2 cellular contexts compared by ENCODE assay signal in the genomic region with DNA sequence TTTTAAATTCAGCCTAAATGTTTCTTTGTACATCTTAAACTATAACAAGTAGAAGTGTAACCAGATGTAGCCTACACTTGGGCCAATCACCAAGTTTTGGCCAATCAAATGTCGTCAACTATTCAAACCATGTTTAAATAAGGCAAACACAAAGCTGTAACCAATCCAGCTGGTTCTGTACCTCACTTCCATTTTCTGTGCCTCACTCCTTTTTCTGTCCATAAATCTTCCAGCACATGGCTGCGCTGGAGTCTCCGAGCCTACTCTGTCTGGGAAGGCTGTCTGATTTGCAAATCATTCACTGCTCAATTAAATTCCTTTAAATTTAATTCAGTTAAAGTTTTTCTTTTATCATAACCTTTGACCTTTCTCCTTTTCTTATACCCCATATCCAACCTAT.
TF ChIP-seq lines count a peak whose summit lies in the region.

No MANE protein-coding gene starts in this region.

TF ChIP-seq in GM23338, 12 proteins besides CTCF, POLR2A, EP300 and RAD21 (continued from another document and continues in another):
- TF ChIP-seq, protein P1, sequence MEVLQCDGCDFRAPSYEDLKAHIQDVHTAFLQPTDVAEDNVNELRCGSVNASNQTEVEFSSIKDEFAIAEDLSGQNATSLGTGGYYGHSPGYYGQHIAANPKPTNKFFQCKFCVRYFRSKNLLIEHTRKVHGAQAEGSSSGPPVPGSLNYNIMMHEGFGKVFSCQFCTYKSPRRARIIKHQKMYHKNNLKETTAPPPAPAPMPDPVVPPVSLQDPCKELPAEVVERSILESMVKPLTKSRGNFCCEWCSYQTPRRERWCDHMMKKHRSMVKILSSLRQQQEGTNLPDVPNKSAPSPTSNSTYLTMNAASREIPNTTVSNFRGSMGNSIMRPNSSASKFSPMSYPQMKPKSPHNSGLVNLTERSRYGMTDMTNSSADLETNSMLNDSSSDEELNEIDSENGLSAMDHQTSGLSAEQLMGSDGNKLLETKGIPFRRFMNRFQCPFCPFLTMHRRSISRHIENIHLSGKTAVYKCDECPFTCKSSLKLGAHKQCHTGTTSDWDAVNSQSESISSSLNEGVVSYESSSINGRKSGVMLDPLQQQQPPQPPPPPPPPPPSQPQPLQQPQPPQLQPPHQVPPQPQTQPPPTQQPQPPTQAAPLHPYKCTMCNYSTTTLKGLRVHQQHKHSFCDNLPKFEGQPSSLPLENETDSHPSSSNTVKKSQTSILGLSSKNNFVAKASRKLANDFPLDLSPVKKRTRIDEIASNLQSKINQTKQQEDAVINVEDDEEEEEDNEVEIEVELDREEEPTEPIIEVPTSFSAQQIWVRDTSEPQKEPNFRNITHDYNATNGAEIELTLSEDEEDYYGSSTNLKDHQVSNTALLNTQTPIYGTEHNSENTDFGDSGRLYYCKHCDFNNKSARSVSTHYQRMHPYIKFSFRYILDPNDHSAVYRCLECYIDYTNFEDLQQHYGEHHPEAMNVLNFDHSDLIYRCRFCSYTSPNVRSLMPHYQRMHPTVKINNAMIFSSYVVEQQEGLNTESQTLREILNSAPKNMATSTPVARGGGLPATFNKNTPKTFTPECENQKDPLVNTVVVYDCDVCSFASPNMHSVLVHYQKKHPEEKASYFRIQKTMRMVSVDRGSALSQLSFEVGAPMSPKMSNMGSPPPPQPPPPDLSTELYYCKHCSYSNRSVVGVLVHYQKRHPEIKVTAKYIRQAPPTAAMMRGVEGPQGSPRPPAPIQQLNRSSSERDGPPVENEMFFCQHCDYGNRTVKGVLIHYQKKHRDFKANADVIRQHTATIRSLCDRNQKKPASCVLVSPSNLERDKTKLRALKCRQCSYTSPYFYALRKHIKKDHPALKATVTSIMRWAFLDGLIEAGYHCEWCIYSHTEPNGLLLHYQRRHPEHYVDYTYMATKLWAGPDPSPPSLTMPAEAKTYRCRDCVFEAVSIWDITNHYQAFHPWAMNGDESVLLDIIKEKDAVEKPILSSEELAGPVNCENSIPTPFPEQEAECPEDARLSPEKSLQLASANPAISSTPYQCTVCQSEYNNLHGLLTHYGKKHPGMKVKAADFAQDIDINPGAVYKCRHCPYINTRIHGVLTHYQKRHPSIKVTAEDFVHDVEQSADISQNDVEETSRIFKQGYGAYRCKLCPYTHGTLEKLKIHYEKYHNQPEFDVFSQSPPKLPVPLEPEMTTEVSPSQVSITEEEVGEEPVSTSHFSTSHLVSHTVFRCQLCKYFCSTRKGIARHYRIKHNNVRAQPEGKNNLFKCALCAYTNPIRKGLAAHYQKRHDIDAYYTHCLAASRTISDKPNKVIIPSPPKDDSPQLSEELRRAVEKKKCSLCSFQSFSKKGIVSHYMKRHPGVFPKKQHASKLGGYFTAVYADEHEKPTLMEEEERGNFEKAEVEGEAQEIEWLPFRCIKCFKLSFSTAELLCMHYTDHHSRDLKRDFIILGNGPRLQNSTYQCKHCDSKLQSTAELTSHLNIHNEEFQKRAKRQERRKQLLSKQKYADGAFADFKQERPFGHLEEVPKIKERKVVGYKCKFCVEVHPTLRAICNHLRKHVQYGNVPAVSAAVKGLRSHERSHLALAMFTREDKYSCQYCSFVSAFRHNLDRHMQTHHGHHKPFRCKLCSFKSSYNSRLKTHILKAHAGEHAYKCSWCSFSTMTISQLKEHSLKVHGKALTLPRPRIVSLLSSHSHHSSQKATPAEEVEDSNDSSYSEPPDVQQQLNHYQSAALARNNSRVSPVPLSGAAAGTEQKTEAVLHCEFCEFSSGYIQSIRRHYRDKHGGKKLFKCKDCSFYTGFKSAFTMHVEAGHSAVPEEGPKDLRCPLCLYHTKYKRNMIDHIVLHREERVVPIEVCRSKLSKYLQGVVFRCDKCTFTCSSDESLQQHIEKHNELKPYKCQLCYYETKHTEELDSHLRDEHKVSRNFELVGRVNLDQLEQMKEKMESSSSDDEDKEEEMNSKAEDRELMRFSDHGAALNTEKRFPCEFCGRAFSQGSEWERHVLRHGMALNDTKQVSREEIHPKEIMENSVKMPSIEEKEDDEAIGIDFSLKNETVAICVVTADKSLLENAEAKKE (CRISPR knock-in tag; IDR thresholded peaks at IDR 0.05), result no peak
- TF ChIP-seq EZH2 (IDR thresholded peaks at IDR 0.05; ENCODE audit: low read depth, unreplicated experiment) (no peak), STAT1 (IDR thresholded peaks at IDR 0.05; ENCODE audit: unreplicated experiment) (no peak), POLR2AphosphoS5 (IDR thresholded peaks at IDR 0.05; ENCODE audit: low read depth) (no peak), NANOG (IDR thresholded peaks at IDR 0.05; ENCODE audit: borderline replicate concordance) (no peak), ZNF114 (CRISPR knock-in tag; IDR thresholded peaks at IDR 0.05) (no peak), CREB1 (CRISPR knock-in tag; IDR thresholded peaks at IDR 0.05; ENCODE audit: low read depth) (no peak), ZNF331 (CRISPR knock-in tag; IDR thresholded peaks at IDR 0.05; ENCODE audit: low read depth) (no peak)
- TF ChIP-seq, protein P2, sequence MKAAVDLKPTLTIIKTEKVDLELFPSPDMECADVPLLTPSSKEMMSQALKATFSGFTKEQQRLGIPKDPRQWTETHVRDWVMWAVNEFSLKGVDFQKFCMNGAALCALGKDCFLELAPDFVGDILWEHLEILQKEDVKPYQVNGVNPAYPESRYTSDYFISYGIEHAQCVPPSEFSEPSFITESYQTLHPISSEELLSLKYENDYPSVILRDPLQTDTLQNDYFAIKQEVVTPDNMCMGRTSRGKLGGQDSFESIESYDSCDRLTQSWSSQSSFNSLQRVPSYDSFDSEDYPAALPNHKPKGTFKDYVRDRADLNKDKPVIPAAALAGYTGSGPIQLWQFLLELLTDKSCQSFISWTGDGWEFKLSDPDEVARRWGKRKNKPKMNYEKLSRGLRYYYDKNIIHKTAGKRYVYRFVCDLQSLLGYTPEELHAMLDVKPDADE (IDR thresholded peaks at IDR 0.05), result no peak
- TF ChIP-seq, protein P3, sequence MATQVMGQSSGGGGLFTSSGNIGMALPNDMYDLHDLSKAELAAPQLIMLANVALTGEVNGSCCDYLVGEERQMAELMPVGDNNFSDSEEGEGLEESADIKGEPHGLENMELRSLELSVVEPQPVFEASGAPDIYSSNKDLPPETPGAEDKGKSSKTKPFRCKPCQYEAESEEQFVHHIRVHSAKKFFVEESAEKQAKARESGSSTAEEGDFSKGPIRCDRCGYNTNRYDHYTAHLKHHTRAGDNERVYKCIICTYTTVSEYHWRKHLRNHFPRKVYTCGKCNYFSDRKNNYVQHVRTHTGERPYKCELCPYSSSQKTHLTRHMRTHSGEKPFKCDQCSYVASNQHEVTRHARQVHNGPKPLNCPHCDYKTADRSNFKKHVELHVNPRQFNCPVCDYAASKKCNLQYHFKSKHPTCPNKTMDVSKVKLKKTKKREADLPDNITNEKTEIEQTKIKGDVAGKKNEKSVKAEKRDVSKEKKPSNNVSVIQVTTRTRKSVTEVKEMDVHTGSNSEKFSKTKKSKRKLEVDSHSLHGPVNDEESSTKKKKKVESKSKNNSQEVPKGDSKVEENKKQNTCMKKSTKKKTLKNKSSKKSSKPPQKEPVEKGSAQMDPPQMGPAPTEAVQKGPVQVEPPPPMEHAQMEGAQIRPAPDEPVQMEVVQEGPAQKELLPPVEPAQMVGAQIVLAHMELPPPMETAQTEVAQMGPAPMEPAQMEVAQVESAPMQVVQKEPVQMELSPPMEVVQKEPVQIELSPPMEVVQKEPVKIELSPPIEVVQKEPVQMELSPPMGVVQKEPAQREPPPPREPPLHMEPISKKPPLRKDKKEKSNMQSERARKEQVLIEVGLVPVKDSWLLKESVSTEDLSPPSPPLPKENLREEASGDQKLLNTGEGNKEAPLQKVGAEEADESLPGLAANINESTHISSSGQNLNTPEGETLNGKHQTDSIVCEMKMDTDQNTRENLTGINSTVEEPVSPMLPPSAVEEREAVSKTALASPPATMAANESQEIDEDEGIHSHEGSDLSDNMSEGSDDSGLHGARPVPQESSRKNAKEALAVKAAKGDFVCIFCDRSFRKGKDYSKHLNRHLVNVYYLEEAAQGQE (IDR thresholded peaks at IDR 0.05; ENCODE audit: unreplicated experiment), result no peak

TF ChIP-seq in HepG2, 621 proteins besides CTCF, POLR2A, EP300 and RAD21:
- TF ChIP-seq GTF3A (CRISPR knock-in tag; conservative IDR thresholded peaks at IDR 0.05) (no peak), ZNF224 (CRISPR knock-in tag; IDR thresholded peaks at IDR 0.05) (no peak), ZNF615 (CRISPR knock-in tag; IDR thresholded peaks at IDR 0.05; ENCODE audit: borderline replicate concordance) (no peak), ZNF720 (CRISPR knock-in tag; IDR thresholded peaks at IDR 0.05) (no peak), MTA1 (CRISPR knock-in tag; IDR thresholded peaks at IDR 0.05; ENCODE audit: borderline replicate concordance) (no peak), ATF1 (CRISPR knock-in tag; IDR thresholded peaks at IDR 0.05) (no peak), ZNF33A (CRISPR knock-in tag; IDR thresholded peaks at IDR 0.05; ENCODE audit: borderline replicate concordance) (no peak), ZNF432 (CRISPR knock-in tag; IDR thresholded peaks at IDR 0.05; ENCODE audit: borderline replicate concordance) (no peak)
- TF ChIP-seq, protein P4, sequence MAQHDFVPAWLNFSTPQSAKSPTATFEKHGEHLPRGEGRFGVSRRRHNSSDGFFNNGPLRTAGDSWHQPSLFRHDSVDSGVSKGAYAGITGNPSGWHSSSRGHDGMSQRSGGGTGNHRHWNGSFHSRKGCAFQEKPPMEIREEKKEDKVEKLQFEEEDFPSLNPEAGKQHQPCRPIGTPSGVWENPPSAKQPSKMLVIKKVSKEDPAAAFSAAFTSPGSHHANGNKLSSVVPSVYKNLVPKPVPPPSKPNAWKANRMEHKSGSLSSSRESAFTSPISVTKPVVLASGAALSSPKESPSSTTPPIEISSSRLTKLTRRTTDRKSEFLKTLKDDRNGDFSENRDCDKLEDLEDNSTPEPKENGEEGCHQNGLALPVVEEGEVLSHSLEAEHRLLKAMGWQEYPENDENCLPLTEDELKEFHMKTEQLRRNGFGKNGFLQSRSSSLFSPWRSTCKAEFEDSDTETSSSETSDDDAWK (CRISPR knock-in tag; IDR thresholded peaks at IDR 0.05), result no peak
- TF ChIP-seq, protein P5, sequence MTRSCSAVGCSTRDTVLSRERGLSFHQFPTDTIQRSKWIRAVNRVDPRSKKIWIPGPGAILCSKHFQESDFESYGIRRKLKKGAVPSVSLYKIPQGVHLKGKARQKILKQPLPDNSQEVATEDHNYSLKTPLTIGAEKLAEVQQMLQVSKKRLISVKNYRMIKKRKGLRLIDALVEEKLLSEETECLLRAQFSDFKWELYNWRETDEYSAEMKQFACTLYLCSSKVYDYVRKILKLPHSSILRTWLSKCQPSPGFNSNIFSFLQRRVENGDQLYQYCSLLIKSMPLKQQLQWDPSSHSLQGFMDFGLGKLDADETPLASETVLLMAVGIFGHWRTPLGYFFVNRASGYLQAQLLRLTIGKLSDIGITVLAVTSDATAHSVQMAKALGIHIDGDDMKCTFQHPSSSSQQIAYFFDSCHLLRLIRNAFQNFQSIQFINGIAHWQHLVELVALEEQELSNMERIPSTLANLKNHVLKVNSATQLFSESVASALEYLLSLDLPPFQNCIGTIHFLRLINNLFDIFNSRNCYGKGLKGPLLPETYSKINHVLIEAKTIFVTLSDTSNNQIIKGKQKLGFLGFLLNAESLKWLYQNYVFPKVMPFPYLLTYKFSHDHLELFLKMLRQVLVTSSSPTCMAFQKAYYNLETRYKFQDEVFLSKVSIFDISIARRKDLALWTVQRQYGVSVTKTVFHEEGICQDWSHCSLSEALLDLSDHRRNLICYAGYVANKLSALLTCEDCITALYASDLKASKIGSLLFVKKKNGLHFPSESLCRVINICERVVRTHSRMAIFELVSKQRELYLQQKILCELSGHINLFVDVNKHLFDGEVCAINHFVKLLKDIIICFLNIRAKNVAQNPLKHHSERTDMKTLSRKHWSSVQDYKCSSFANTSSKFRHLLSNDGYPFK (CRISPR knock-in tag; IDR thresholded peaks at IDR 0.05; ENCODE audit: borderline replicate concordance), result no peak
- TF ChIP-seq, protein P6, sequence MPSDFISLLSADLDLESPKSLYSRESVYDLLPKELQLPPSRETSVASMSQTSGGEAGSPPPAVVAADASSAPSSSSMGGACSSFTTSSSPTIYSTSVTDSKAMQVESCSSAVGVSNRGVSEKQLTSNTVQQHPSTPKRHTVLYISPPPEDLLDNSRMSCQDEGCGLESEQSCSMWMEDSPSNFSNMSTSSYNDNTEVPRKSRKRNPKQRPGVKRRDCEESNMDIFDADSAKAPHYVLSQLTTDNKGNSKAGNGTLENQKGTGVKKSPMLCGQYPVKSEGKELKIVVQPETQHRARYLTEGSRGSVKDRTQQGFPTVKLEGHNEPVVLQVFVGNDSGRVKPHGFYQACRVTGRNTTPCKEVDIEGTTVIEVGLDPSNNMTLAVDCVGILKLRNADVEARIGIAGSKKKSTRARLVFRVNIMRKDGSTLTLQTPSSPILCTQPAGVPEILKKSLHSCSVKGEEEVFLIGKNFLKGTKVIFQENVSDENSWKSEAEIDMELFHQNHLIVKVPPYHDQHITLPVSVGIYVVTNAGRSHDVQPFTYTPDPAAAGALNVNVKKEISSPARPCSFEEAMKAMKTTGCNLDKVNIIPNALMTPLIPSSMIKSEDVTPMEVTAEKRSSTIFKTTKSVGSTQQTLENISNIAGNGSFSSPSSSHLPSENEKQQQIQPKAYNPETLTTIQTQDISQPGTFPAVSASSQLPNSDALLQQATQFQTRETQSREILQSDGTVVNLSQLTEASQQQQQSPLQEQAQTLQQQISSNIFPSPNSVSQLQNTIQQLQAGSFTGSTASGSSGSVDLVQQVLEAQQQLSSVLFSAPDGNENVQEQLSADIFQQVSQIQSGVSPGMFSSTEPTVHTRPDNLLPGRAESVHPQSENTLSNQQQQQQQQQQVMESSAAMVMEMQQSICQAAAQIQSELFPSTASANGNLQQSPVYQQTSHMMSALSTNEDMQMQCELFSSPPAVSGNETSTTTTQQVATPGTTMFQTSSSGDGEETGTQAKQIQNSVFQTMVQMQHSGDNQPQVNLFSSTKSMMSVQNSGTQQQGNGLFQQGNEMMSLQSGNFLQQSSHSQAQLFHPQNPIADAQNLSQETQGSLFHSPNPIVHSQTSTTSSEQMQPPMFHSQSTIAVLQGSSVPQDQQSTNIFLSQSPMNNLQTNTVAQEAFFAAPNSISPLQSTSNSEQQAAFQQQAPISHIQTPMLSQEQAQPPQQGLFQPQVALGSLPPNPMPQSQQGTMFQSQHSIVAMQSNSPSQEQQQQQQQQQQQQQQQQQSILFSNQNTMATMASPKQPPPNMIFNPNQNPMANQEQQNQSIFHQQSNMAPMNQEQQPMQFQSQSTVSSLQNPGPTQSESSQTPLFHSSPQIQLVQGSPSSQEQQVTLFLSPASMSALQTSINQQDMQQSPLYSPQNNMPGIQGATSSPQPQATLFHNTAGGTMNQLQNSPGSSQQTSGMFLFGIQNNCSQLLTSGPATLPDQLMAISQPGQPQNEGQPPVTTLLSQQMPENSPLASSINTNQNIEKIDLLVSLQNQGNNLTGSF (CRISPR knock-in tag; IDR thresholded peaks at IDR 0.05), result no peak
